In the genomic region with DNA sequence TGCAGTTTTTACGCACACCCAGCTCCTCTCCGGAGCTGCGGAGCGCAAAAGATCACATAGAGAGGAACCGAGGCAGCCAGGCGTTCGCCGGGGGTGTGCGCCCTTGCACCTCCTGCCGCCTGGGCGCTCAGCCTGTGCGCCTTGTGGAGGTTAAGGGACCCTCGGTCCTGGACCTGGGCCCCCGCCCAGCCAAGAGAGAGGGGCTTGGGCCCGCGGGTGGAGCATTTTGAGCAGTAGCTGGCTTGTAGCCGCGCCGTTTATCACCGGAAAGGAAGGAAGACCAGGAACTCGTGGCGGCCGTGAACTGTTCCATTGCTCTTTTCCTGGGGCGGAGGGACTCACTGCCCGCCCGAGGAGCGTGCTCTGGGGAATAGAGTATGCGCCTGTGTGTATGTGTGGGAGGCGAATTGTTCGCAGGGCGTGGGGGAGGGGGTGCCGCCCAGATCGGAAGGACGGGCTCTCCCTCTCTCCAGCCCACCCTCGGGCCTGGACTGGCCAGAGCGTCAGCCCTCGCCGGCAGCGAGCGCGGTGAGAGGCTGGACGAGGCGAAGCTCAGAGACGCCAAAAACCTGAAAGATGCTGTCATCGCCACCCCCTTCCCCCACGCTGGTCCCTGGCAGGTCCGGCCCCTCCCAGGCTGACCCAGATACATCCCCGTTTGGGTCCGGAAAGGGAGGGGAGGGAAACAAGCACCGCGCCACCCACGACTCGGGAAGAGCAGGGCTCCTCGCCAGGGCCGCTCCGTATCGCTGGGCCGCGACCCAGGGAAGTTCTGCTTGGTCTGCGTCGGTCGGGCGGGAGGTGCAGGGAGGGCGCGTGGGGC, we compare ENCODE assay signal across 9 cellular contexts. TPM values are rescaled to one million over a fixed set of nuclear protein-coding genes. Genes with fewer than 3 reads are reported as not detected.
DNase-seq lines count a peak whose midpoint lies in the region; ATAC-seq and TF ChIP-seq lines count a peak whose summit lies in the region.
"Had no signal": no experiment of that assay in that cellular context is flagged by ENCODE, and none has a peak within 500 bp of the region (broad histone marks: within the 10 kb centered on the region; RNA-seq: fewer than 3 reads in every experiment).

No MANE protein-coding gene starts in this region.

- peak overlapping the region; percentile 82 for H3K23ac ChIP-seq in neuronal stem cell (ENCODE audit: low read depth, low read length, poor library complexity)

- CTCF ChIA-PET in naive thymus-derived CD4-positive, alpha-beta T cell (lab: Charles Lee): no interaction called here

- peaks cover 0 to 4% (median 0%) of the 10 kb centered on the region in 7 donors for H3K4me1 Mint-ChIP-seq in naive thymus-derived CD4-positive, alpha-beta T cell

- H2AK5ac ChIP-seq in neuronal stem cell (ENCODE audit: low read depth, low read length): peak overlapping the region; percentile 16

- H3K9me3 Mint-ChIP-seq in naive thymus-derived CD4-positive, alpha-beta T cell: peaks cover 0 to 24% (median 4%) of the 10 kb centered on the region in 11 donors

- peaks cover 0 to 15% (median 0%) of the 10 kb centered on the region in 5 donors for H3K36me3 Mint-ChIP-seq in naive thymus-derived CD4-positive, alpha-beta T cell

- H3K27ac ChIP-seq in neuronal stem cell (replicated peaks; ENCODE audit: low read length): no peak overlapping the region
- no peak overlapping the region for H3K27ac ChIP-seq in naive thymus-derived CD4-positive, alpha-beta T cell (ENCODE audit: low read depth, low read length)

- peak overlapping the region; percentile 97 for H2AFZ ChIP-seq in neuronal stem cell (ENCODE audit: low read length)

- no peak overlapping the region for H2BK15ac ChIP-seq in neuronal stem cell (ENCODE audit: low read length)

- H4K91ac ChIP-seq in neuronal stem cell (ENCODE audit: low read depth, low read length, poor library complexity): peak overlapping the region; percentile 88

- H3K4me2 ChIP-seq in neuronal stem cell (ENCODE audit: insufficient read depth, low read length, poor library complexity, severe bottlenecking): peak overlapping the region; percentile 100

- intact Hi-C loops in naive thymus-derived CD4-positive, alpha-beta T cell (cut with micrococcal nuclease): no loop called here

- no peak overlapping the region for H4K8ac ChIP-seq in neuronal stem cell (ENCODE audit: low read depth, low read length)

- ATAC-seq in HG02938 (IDR thresholded peaks at IDR 0.05; ENCODE audit: unreplicated experiment): no peak
- no peak for ATAC-seq in naive thymus-derived CD4-positive, alpha-beta T cell
- ATAC-seq: activated CD8-positive, alpha-beta T cell treated with anti-CD3 and anti-CD28 coated beads, Interleukin-2, amount 10 ng/mL, durations not matched to agents 7 days and 5 days had no signal

- no peaks in the 10 kb centered on the region for H3K36me3 ChIP-seq in NT2/D1 (ENCODE audit: insufficient read depth, insufficient read length, low read length)
- no peaks in the 10 kb centered on the region for H3K36me3 ChIP-seq in neuronal stem cell (replicated peaks in 1 of 2; ENCODE audit: control insufficient read depth in 2 of 2, insufficient read depth in 2 of 2, low read length in 2 of 2)
- H3K36me3 ChIP-seq in naive thymus-derived CD4-positive, alpha-beta T cell (ENCODE audit: control insufficient read depth in 2 of 3, insufficient read depth in 3 of 3, low read length in 3 of 3): no peaks in the 10 kb centered on the region

- H3K14ac ChIP-seq in neuronal stem cell (ENCODE audit: low read length): no peak overlapping the region

- POLR2A ChIA-PET in naive thymus-derived CD4-positive, alpha-beta T cell (lab: Charles Lee): no interaction called here

- peak overlapping the region in 1 of 10 donors; percentile 25 for H3K4me3 Mint-ChIP-seq in naive thymus-derived CD4-positive, alpha-beta T cell
- H3K4me3 Mint-ChIP-seq: activated CD8-positive, alpha-beta T cell treated with anti-CD3 and anti-CD28 coated beads, Interleukin-2, amount 10 ng/mL, durations not matched to agents 7 days and 5 days had no signal

- H2BK12ac ChIP-seq in neuronal stem cell (ENCODE audit: low read length): no peak overlapping the region

- no peaks in the 10 kb centered on the region; the same call in 1 of the 2 replicates for H3K9me3 ChIP-seq in NT2/D1 (ENCODE audit: insufficient read depth, low read length)
- H3K9me3 ChIP-seq in neuronal stem cell (replicated peaks in 1 of 2; ENCODE audit: control insufficient read depth in 2 of 2, insufficient read depth in 1 of 2, low read depth in 1 of 2, low read length in 2 of 2): no peaks in the 10 kb centered on the region
- no peaks in the 10 kb centered on the region for H3K9me3 ChIP-seq in naive thymus-derived CD4-positive, alpha-beta T cell (ENCODE audit: control insufficient read depth in 2 of 3, low read length in 3 of 3)

- H3K79me1 ChIP-seq in neuronal stem cell (ENCODE audit: low read depth, low read length): no peaks in the 10 kb centered on the region

- no CpG with 5 or more reads among the region's 65 CpGs for WGBS in neuronal stem cell (ENCODE audit: extremely low coverage in 2 of 2, insufficient read length in 2 of 2, insufficient replicate concordance in 1 of 2), 2 donors

- H3K9ac ChIP-seq in NT2/D1 (ENCODE audit: insufficient read length, low read depth): peak overlapping the region; percentile 64
- H3K9ac ChIP-seq in neuronal stem cell (ENCODE audit: low read depth, low read length, poor library complexity): peak overlapping the region; percentile 85

- H3K4me1 ChIP-seq in NT2/D1 (ENCODE audit: insufficient read depth, insufficient read length): no peaks in the 10 kb centered on the region
- peaks cover 5 to 13% of the 10 kb centered on the region in 2 donors for H3K4me1 ChIP-seq in neuronal stem cell (ENCODE audit: control insufficient read depth in 2 of 2, insufficient read depth in 1 of 2, low read depth in 1 of 2, low read length in 2 of 2)
- no peaks in the 10 kb centered on the region for H3K4me1 ChIP-seq in naive thymus-derived CD4-positive, alpha-beta T cell (ENCODE audit: control insufficient read depth in 2 of 2, insufficient read depth in 2 of 2, low read length in 2 of 2)

- no peak overlapping the region for H3K27ac Mint-ChIP-seq in naive thymus-derived CD4-positive, alpha-beta T cell
- H3K27ac Mint-ChIP-seq: activated CD8-positive, alpha-beta T cell treated with anti-CD3 and anti-CD28 coated beads, Interleukin-2, amount 10 ng/mL, durations not matched to agents 7 days and 5 days had no signal

- H3K4ac ChIP-seq in neuronal stem cell (ENCODE audit: low read length): no peak overlapping the region

- H3K27me3 ChIP-seq in NT2/D1 (ENCODE audit: insufficient read depth, insufficient read length): peaks cover 69% of the 10 kb centered on the region
- peaks cover 19 to 82% (median 51%) of the 10 kb centered on the region in 3 experiments for H3K27me3 ChIP-seq in neuronal stem cell (ENCODE audit: control insufficient read depth in 3 of 3, insufficient read depth in 3 of 3, low read depth in 1 of 3, low read length in 3 of 3)
- peaks cover 0 to 3% of the 10 kb centered on the region in 2 donors for H3K27me3 ChIP-seq in naive thymus-derived CD4-positive, alpha-beta T cell (ENCODE audit: control insufficient read depth in 2 of 2, insufficient read depth in 2 of 2, low read length in 2 of 2)

- H2BK120ac ChIP-seq in neuronal stem cell (ENCODE audit: low read depth, low read length): no peak overlapping the region

- peak; percentile 18 for DNase-seq in D341Med (ENCODE audit: low spot score)
- no peak for DNase-seq in NT2/D1 (ENCODE audit: low read depth, low spot score)
- DNase-seq in fibroblast of the aortic adventitia (ENCODE audit: low read depth): peak; percentile 97
- peak; percentile 35 for DNase-seq in neuronal stem cell (ENCODE audit: low spot score)
- DNase-seq in AML-193 (lab: John Stamatoyannopoulos, UW): no peak
- DNase-seq in middle frontal gyrus (ENCODE audit: extremely low spot score, low spot score): no peak
- DNase-seq in naive thymus-derived CD4-positive, alpha-beta T cell: no peak
- DNase-seq: activated CD8-positive, alpha-beta T cell treated with anti-CD3 and anti-CD28 coated beads, Interleukin-2, amount 10 ng/mL, durations not matched to agents 7 days and 5 days had no signal

- peaks cover 53 to 63% (median 62%) of the 10 kb centered on the region in 5 donors for H3K27me3 Mint-ChIP-seq in naive thymus-derived CD4-positive, alpha-beta T cell

- no peak for TF ChIP-seq CTCF in fibroblast of the aortic adventitia (IDR thresholded peaks at IDR 0.05; ENCODE audit: insufficient read depth, low read length)

- no peak overlapping the region for H2BK5ac ChIP-seq in neuronal stem cell (ENCODE audit: low read length)

- H3K4me3 ChIP-seq in NT2/D1 (ENCODE audit: insufficient read length, low read depth): peak overlapping the region; percentile 47
- peak overlapping the region; percentile 75 for H3K4me3 ChIP-seq in fibroblast of the aortic adventitia (ENCODE audit: low read depth, low read length)
- H3K4me3 ChIP-seq in neuronal stem cell (ENCODE audit: low read length in 2 of 2): peak overlapping the region; percentile 41 to 80
- no peak overlapping the region for H3K4me3 ChIP-seq in naive thymus-derived CD4-positive, alpha-beta T cell (ENCODE audit: low read length)

- peak overlapping the region; percentile 84 for H3K18ac ChIP-seq in neuronal stem cell (ENCODE audit: low read length)

RNA-seq across cellular contexts. Expression of a gene that starts 1.2 kb away (rescaled TPM):
- total RNA-seq in fibroblast of the aortic adventitia (ENCODE audit: low replicate concordance): 1.8 and 9.9 TPM in 2 replicates
- polyA plus RNA-seq in neuronal stem cell (2013, experiment 1 of 2): not detected
- polyA plus RNA-seq in neuronal stem cell (2013, experiment 2 of 2): not detected
- total RNA-seq in naive thymus-derived CD4-positive, alpha-beta T cell: not detected
- polyA plus RNA-seq in naive thymus-derived CD4-positive, alpha-beta T cell: not detected
- total RNA-seq: activated CD8-positive, alpha-beta T cell treated with anti-CD3 and anti-CD28 coated beads, Interleukin-2, amount 10 ng/mL, durations not matched to agents 7 days and 5 days had no signal

Comparison
In these comparisons a context has a peak if more than half of its experiments do, and no peak if none do; other contexts are left out.
1. DNase-seq: peak in D341Med (single experiment), fibroblast of the aortic adventitia (single experiment) and neuronal stem cell (single experiment); none in NT2/D1 (single experiment), AML-193 (0 of 2), middle frontal gyrus (single experiment) and naive thymus-derived CD4-positive, alpha-beta T cell (0 of 9).